In the genomic region with DNA sequence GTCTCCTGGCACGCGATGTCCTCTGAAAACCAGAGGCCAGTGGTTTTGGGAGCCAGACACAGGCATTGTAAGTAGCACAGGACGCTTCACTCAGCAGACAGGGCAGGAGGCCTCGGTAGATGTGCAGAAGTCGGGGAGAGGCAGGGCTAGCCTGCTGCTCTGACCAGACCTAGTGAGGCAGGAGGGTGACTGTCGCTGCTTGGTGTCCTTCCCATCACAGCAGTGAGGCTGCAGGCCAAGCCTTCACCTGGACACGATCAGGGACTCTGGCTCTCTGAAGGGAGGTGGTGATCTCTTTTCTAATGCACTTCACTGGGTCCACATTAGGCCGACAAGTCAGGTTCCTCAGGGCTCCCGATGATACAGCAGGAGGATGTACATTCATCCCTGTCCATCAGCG, we compare ENCODE assay signal across 18 cellular contexts.
"Had no signal": no experiment of that assay in that cellular context is flagged by ENCODE, and none has a peak within 500 bp of the region (broad histone marks: within the 10 kb centered on the region; RNA-seq: fewer than 3 reads in every experiment).

No MANE protein-coding gene starts in this region.

- H3K27ac ChIP-seq: HL-60, RWPE1 had no signal

- H3K9me2 ChIP-seq: SK-N-SH had no signal

- H3K4me3 ChIP-seq: K562 had no signal

- H3K9ac ChIP-seq: SK-N-SH had no signal

- DNase-seq: MV-4-11, NCI-H1048, NCI-H1105, NCI-H1436 treated with DMSO at 0.1 percent for 48 hours, NCI-H1694, NCI-H1930, NCI-H2107, NCI-H2227 treated with DMSO at 0.1 percent for 48 hours, NCI-H446, NCI-H510A, NCI-H524 treated with DMSO at 0.1 percent for 48 hours, NCI-H774, SHP77, SK-N-SH, SW 1271 had no signal

- H3K4me2 ChIP-seq: SK-N-SH had no signal

- H3K9me3 ChIP-seq: SK-N-SH had no signal
